8 cellular contexts compared by ENCODE assay signal in genomic region chr7:100888988-100889760, GRCh38. TPM values are rescaled to one million over a fixed set of nuclear protein-coding genes. Genes with fewer than 3 reads are reported as not detected.
DNase-seq lines count a peak whose midpoint lies in the region; ATAC-seq and TF ChIP-seq lines count a peak whose summit lies in the region.

UFSP1 (minus strand) TSS chr7:100889715; CDS start chr7:100889271, 444 bp downstream.

- H3K27ac Mint-ChIP-seq in nephron progenitor cell, result peak within 1 kb of the TSS; percentile 97

- peak in 2 of 6 experiments; percentile 24 to 28 for TF ChIP-seq CTCF in Peyer's patch (IDR thresholded peaks at IDR 0.05)
- TF ChIP-seq CTCF in epithelial cell of esophagus (IDR thresholded peaks at IDR 0.05; ENCODE audit: insufficient read depth, low read depth, low read length, missing control alignments), result no peak
- TF ChIP-seq CTCF in nephron progenitor cell (IDR thresholded peaks at IDR 0.05), result no peak

- peaks cover 5% of the 10 kb centered on the region for H3K27me3 Mint-ChIP-seq in nephron progenitor cell (ENCODE audit: low read depth, poor library complexity)

- DNase-seq in NCI-H2029 (lab: John Stamatoyannopoulos, UW) (peak; percentile 63), NCI-H2029 treated with DMSO at 0.1 percent for 48 hours (lab: John Stamatoyannopoulos, UW) (no peak), Peyer's patch (peak in 1 of 3 donors; percentile 59), epithelial cell of esophagus (ENCODE audit: low read depth) (no peak), nephron progenitor cell (peak; percentile 76), NCI-H2227 (lab: John Stamatoyannopoulos, UW; ENCODE audit: unreplicated experiment) (no peak), NCI-H1694 treated with DMSO at 0.1 percent for 48 hours (lab: John Stamatoyannopoulos, UW) (no peak)

- H3K4me3 Mint-ChIP-seq in nephron progenitor cell, result peak within 1 kb of the TSS; percentile 90

- no peaks in the 10 kb centered on the region for H3K27me3 ChIP-seq in Peyer's patch

- H3K4me1 ChIP-seq in Peyer's patch, result peaks cover 7 to 42% (median 32%) of the 10 kb centered on the region in 4 donors

- H3K9me3 Mint-ChIP-seq in nephron progenitor cell, result no peaks in the 10 kb centered on the region

- no peaks in the 10 kb centered on the region for H3K9me3 ChIP-seq in Peyer's patch

- no peak for TF ChIP-seq POLR2A in Peyer's patch (IDR thresholded peaks at IDR 0.05)

- peaks cover 42% of the 10 kb centered on the region for H3K36me3 Mint-ChIP-seq in nephron progenitor cell (ENCODE audit: low read depth)

- H3K4me3 ChIP-seq in Peyer's patch (peak within 1 kb of the TSS; percentile 57 to 78 (median 66)), epithelial cell of esophagus (ENCODE audit: low read length) (peak within 1 kb of the TSS; percentile 62)

- peak within 1 kb of the TSS; percentile 82 to 92 (median 87) for H3K27ac ChIP-seq in Peyer's patch

- ATAC-seq in HG02623 (IDR thresholded peaks at IDR 0.05; ENCODE audit: unreplicated experiment), result peak; percentile 15

- H3K4me1 Mint-ChIP-seq in nephron progenitor cell, result peaks cover 78% of the 10 kb centered on the region

- peaks cover 0 to 45% (median 0%) of the 10 kb centered on the region in 3 donors for H3K36me3 ChIP-seq in Peyer's patch

RNA-seq across cellular contexts. Expression of gene UFSP1, which starts in this region (rescaled TPM):
- 1 to 10 TPM; 4.1 to 7.0 (median 5.2) TPM for total RNA-seq in Peyer's patch

Comparison
In these comparisons a context has a peak if more than half of its experiments do, and no peak if none do; other contexts are left out.
1. DNase-seq: peak in NCI-H2029 (single experiment) and nephron progenitor cell (single experiment); none in NCI-H2029 treated with DMSO at 0.1 percent for 48 hours (single experiment), epithelial cell of esophagus (single experiment), NCI-H2227 (single experiment) and NCI-H1694 treated with DMSO at 0.1 percent for 48 hours (single experiment).